ENCODE assay signal across 31 cellular contexts in the genomic region with DNA sequence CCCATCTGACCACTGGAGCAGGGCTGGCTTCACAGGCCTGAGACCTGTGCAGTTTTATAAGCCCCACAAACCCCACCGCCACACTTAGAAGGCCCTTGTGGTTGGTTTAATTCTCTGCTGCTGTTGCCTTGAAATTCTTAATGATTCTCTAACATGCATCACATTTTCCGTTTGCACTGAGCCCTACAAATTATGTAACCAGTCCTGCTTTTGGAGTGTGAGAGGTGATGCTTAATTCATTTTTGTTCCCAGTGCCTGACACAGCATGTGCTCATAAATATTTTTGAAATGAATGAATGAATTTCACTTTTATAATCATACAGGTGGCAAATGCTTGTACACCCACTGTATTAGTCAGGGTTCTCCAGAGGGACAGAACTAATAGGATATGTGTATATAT.
"Had no signal": no experiment of that assay in that cellular context is flagged by ENCODE, and none has a peak within 500 bp of the region (broad histone marks: within the 10 kb centered on the region; RNA-seq: fewer than 3 reads in every experiment).

No MANE protein-coding gene starts in this region.

- H3K27ac ChIP-seq: adrenal gland, brain microvascular endothelial cell, dorsolateral prefrontal cortex, gastrocnemius medialis, WERI-Rb-1 had no signal

- H3K4me3 ChIP-seq: adrenal gland, coronary artery, dorsolateral prefrontal cortex, gastrocnemius medialis, heart left ventricle had no signal

- DNase-seq: activated B cell treated with CpG ODN at 0.5 μM for 24 hours; activated CD4-positive, alpha-beta memory T cell treated with anti-CD3 and anti-CD28 coated beads for 36 hours; activated CD4-positive, alpha-beta T cell treated with anti-CD3 and anti-CD28 coated beads for 36 hours; activated CD4-positive, alpha-beta T cell treated with anti-CD3 and anti-CD28 coated beads, Interleukin-2, amount 10 ng/mL, durations not matched to agents 24 days and 14 days; activated CD4-positive, CD25-positive, alpha-beta regulatory T cell treated with anti-CD3 and anti-CD28 coated beads, Interleukin-2, amount 50 U/mL, for 72 hours; activated CD8-positive, alpha-beta memory T cell treated with anti-CD3 and anti-CD28 coated beads, Interleukin-2, amount 10 ng/mL, durations not matched to agents 7 days and 5 days; activated CD8-positive, alpha-beta memory T cell treated with anti-CD3 and anti-CD28 coated beads, Interleukin-2, amount 50 U/mL, for 4 hours; activated CD8-positive, alpha-beta T cell treated with anti-CD3 and anti-CD28 coated beads, Interleukin-2, amount 10 ng/mL, durations not matched to agents 7 days and 5 days; activated effector memory CD4-positive, alpha-beta T cell treated with anti-CD3 and anti-CD28 coated beads, Interleukin-2, amount 50 U/mL, for 16 hours; activated naive CD4-positive, alpha-beta T cell treated with anti-CD3 and anti-CD28 coated beads for 36 hours; activated naive CD8-positive, alpha-beta T cell treated with anti-CD3 and anti-CD28 coated beads for 36 hours; activated naive CD8-positive, alpha-beta T cell treated with anti-CD3 and anti-CD28 coated beads, Interleukin-2, amount 50 U/mL, for 24 hours; activated T-cell treated with anti-CD3 and anti-CD28 coated beads, Interleukin-2, amount 50 U/mL, for 1 hour; activated T-cell treated with anti-CD3 and anti-CD28 coated beads, Interleukin-2, amount 50 U/mL, for 48 hours; adrenal gland; amygdala; brain microvascular endothelial cell; dorsolateral prefrontal cortex; effector memory CD4-positive, alpha-beta T cell; endodermal cell; foreskin fibroblast; gastrocnemius medialis; glutamatergic neuron; heart left ventricle; T-helper 1 cell; T-helper 17 cell; T1000; WERI-Rb-1 had no signal

- ATAC-seq: activated CD4-positive, alpha-beta T cell treated with anti-CD3 and anti-CD28 coated beads for 36 hours; activated CD8-positive, alpha-beta memory T cell treated with anti-CD3 and anti-CD28 coated beads, Interleukin-2, amount 10 ng/mL, durations not matched to agents 7 days and 5 days; activated CD8-positive, alpha-beta T cell treated with anti-CD3 and anti-CD28 coated beads, Interleukin-2, amount 10 ng/mL, durations not matched to agents 7 days and 5 days; activated naive CD8-positive, alpha-beta T cell treated with anti-CD3 and anti-CD28 coated beads, Interleukin-2, amount 50 U/mL, for 24 hours; esophagus mucosa; gastrocnemius medialis; heart left ventricle; T-helper 17 cell had no signal

- H3K9me3 ChIP-seq: adrenal gland, gastrocnemius medialis, heart left ventricle had no signal

- H3K27me3 ChIP-seq: adrenal gland, brain microvascular endothelial cell, dorsolateral prefrontal cortex, gastrocnemius medialis, heart left ventricle had no signal

- H3K36me3 ChIP-seq: adrenal gland, brain microvascular endothelial cell, gastrocnemius medialis, heart left ventricle, WERI-Rb-1 had no signal

- FAIRE-seq: astrocyte had no signal
